ENCODE assay signal across 16 cellular contexts in genomic region chr6:150596439-150596838, GRCh38.
"Had no signal": no experiment of that assay in that cellular context is flagged by ENCODE, and none has a peak within 500 bp of the region (broad histone marks: within the 10 kb centered on the region; RNA-seq: fewer than 3 reads in every experiment).

No MANE protein-coding gene starts in this region.

- H3K9me3 ChIP-seq: left ventricle myocardium inferior, right atrium auricular region had no signal

- H3K4me3 ChIP-seq: cardiac muscle cell, left ventricle myocardium inferior, right atrium auricular region, smooth muscle cell had no signal

- DNase-seq: activated CD4-positive, alpha-beta memory T cell treated with anti-CD3 and anti-CD28 coated beads for 36 hours; activated CD4-positive, alpha-beta T cell treated with anti-CD3 and anti-CD28 coated beads for 36 hours; activated effector memory CD4-positive, alpha-beta T cell treated with Interleukin-2 at 50 U/mL for 16 hours; activated naive CD4-positive, alpha-beta T cell treated with anti-CD3 and anti-CD28 coated beads, Interleukin-2, amount 50 U/mL, for 16 hours; activated T-cell treated with anti-CD3 and anti-CD28 coated beads, Interleukin-2, amount 50 U/mL, for 4 hours; erythroblast; left ventricle myocardium inferior; nephron progenitor cell; occipital lobe; stimulated activated naive CD8-positive, alpha-beta T cell treated with anti-CD3 and anti-CD28 coated beads, Interleukin-15, amount 100 ng/mL, for 72 hours; T-helper 17 cell had no signal

- H3K36me3 ChIP-seq: cardiac muscle cell, left ventricle myocardium inferior, right atrium auricular region had no signal

- ATAC-seq: activated CD4-positive, alpha-beta T cell treated with anti-CD3 and anti-CD28 coated beads for 36 hours; activated T-cell treated with anti-CD3 and anti-CD28 coated beads, Interleukin-2, amount 50 U/mL, for 4 hours; stimulated activated naive CD8-positive, alpha-beta T cell treated with anti-CD3 and anti-CD28 coated beads, Interleukin-15, amount 100 ng/mL, for 72 hours; T-helper 17 cell had no signal

- FAIRE-seq: astrocyte, keratinocyte had no signal

- H3K27me3 ChIP-seq: right atrium auricular region had no signal

- H3K27ac ChIP-seq: cardiac muscle cell, left ventricle myocardium inferior, right atrium auricular region had no signal
